ENCODE assay signal across 18 cellular contexts in the genomic region with DNA sequence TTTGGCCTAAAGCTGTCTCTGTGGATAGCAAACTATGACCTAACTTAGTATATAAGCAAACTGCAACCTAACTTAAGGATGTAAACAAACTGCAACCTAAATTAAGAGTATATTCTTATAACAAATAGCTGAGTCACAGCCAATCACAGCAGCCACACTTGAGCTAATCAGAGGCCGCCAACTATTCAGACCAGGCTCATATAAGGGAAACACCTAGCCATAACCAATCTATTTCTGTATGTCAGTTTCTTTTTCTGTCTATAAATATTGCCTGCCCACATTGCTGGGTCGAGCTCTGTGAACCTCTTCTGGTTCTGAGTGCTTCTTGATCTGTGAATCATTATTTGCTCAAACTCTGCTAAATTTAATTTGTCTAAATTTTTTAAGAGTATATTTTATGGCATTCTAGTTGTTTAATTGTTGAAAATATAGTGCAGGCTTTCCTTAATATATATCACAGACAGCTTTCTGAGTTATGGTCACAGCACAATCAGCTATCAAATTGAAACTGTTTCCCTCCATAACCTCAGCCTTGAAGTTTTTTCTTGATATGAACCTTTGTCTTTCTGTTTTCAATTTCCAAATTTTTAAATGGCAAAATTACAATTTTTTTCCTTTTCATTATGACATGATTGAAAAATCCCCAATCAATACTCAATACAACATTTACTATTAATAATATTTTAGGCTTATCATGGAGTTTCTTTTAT.
DNase-seq lines count a peak whose midpoint lies in the region; ATAC-seq, FAIRE-seq and TF ChIP-seq lines count a peak whose summit lies in the region.
"Had no signal": no experiment of that assay in that cellular context is flagged by ENCODE, and none has a peak within 500 bp of the region (broad histone marks: within the 10 kb centered on the region; RNA-seq: fewer than 3 reads in every experiment).

No MANE protein-coding gene starts in this region.

- no peak for TF ChIP-seq RAD21 in A549 (conservative IDR thresholded peaks at IDR 0.05 in 1 of 2, IDR thresholded peaks at IDR 0.05 in 1 of 2)

- H3K4me3 ChIP-seq in A549 (no peak overlapping the region), heart left ventricle (no peak overlapping the region)
- H3K4me3 ChIP-seq: breast epithelium, upper lobe of right lung had no signal

- TF ChIP-seq CTCF in A549 (IDR thresholded peaks at IDR 0.05) = no peak
- no peak for TF ChIP-seq CTCF in heart left ventricle (IDR thresholded peaks at IDR 0.05)

- H3K4me1 ChIP-seq in A549 = no peaks in the 10 kb centered on the region
- no peaks in the 10 kb centered on the region for H3K4me1 ChIP-seq in heart left ventricle
- H3K4me1 ChIP-seq: breast epithelium, upper lobe of right lung had no signal

- no peak overlapping the region for H3K27ac ChIP-seq in A549
- H3K27ac ChIP-seq in heart left ventricle = no peak overlapping the region
- H3K27ac ChIP-seq: breast epithelium, upper lobe of right lung had no signal

- no peaks in the 10 kb centered on the region for H3K27me3 ChIP-seq in heart left ventricle
- H3K27me3 ChIP-seq: breast epithelium, upper lobe of right lung had no signal

- TF ChIP-seq POLR2A in A549 (IDR thresholded peaks at IDR 0.05; ENCODE audit: low read length) = no peak
- no peak for TF ChIP-seq POLR2A in heart left ventricle (IDR thresholded peaks at IDR 0.05)

- no peaks in the 10 kb centered on the region for H3K9me3 ChIP-seq in A549
- no peaks in the 10 kb centered on the region for H3K9me3 ChIP-seq in heart left ventricle
- H3K9me3 ChIP-seq: breast epithelium, upper lobe of right lung had no signal

- DNase-seq in A549 (ENCODE audit: low read depth in 1 of 2, low spot score in 1 of 2) (no peak), OCI-M1 (lab: John Stamatoyannopoulos, UW) (peak; percentile 25), heart left ventricle (no peak), SK-N-DZ (ENCODE audit: low spot score) (no peak), NCI-H146 treated with DMSO at 0.1 percent for 48 hours (lab: John Stamatoyannopoulos, UW; ENCODE audit: unreplicated experiment) (no peak), islet precursor cell (no peak)
- DNase-seq: activated CD8-positive, alpha-beta memory T cell treated with anti-CD3 and anti-CD28 coated beads, Interleukin-2, amount 50 U/mL, for 48 hours; CD8-positive, alpha-beta memory T cell; effector CD4-positive, alpha-beta T cell; NCI-H1694 treated with DMSO at 0.1 percent for 48 hours; NCI-H510A; stimulated activated CD4-positive, alpha-beta T cell treated with anti-CD3 and anti-CD28 coated beads, Interleukin-4, amount 100 ng/mL, for 1 hour; upper lobe of right lung had no signal

- H3K36me3 ChIP-seq in heart left ventricle = no peaks in the 10 kb centered on the region
- H3K36me3 ChIP-seq: breast epithelium, upper lobe of right lung had no signal

- no peak for TF ChIP-seq EP300 in A549 (IDR thresholded peaks at IDR 0.05)

- ATAC-seq in A549 (no peak), GM19328 (IDR thresholded peaks at IDR 0.05; ENCODE audit: unreplicated experiment) (peak; percentile 84), HG02852 (IDR thresholded peaks at IDR 0.05; ENCODE audit: unreplicated experiment) (peak; percentile 87), heart left ventricle (no peak)
- ATAC-seq: Panc1, sciatic nerve, upper lobe of right lung had no signal

- intact Hi-C loops in heart left ventricle (cut with DNase I) = no loop called here

- peak overlapping the region; percentile 12; the same call in 1 of the 3 replicates for H3K4me2 ChIP-seq in A549

- 17% methylated on average over 2 of the region's 2 CpGs for WGBS in A549 (ENCODE audit: missing lambda C conversion rate)
- 60 to 70% (median 64%) methylated on average over 2 of the region's 2 CpGs for WGBS in heart left ventricle, 4 donors

- CTCF ChIA-PET in A549 (lab: Yijun Ruan, JAX) = interaction anchor here (0.6 kb wide), 1 partner anchor 34 kb away, joined by 3 read pairs; no protein-coding TSS in a partner anchor

- FAIRE-seq in A549 (lab: Jason Lieb, UNC) = no peak

- POLR2A ChIA-PET in A549 (lab: Yijun Ruan, JAX) = no interaction called here

TF ChIP-seq in A549, 52 proteins besides CTCF, POLR2A, EP300 and RAD21:
- TF ChIP-seq MYC (IDR thresholded peaks at IDR 0.05; ENCODE audit: borderline replicate concordance, low read length) (no peak), RARB (CRISPR knock-in tag; IDR thresholded peaks at IDR 0.05) (no peak), CBX8 (IDR thresholded peaks at IDR 0.05) (no peak), HOXA7 (CRISPR knock-in tag; IDR thresholded peaks at IDR 0.05) (no peak), NPAS2 (CRISPR knock-in tag; IDR thresholded peaks at IDR 0.05; ENCODE audit: borderline replicate concordance) (no peak), FOSL2 (IDR thresholded peaks at IDR 0.05) (no peak), FOSL2 (CRISPR knock-in tag; IDR thresholded peaks at IDR 0.05) (no peak), RFX5 (IDR thresholded peaks at IDR 0.05) (no peak), NFE2L2 (conservative IDR thresholded peaks at IDR 0.05; ENCODE audit: low read length) (no peak), HEYL (CRISPR knock-in tag; IDR thresholded peaks at IDR 0.05) (no peak), MAZ (IDR thresholded peaks at IDR 0.05; ENCODE audit: borderline replicate concordance, low read depth, low read length) (no peak)
- TF ChIP-seq, protein P1, sequence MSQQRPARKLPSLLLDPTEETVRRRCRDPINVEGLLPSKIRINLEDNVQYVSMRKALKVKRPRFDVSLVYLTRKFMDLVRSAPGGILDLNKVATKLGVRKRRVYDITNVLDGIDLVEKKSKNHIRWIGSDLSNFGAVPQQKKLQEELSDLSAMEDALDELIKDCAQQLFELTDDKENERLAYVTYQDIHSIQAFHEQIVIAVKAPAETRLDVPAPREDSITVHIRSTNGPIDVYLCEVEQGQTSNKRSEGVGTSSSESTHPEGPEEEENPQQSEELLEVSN (IDR thresholded peaks at IDR 0.05; ENCODE audit: borderline replicate concordance, low read depth) = no peak
- TF ChIP-seq, protein P2, sequence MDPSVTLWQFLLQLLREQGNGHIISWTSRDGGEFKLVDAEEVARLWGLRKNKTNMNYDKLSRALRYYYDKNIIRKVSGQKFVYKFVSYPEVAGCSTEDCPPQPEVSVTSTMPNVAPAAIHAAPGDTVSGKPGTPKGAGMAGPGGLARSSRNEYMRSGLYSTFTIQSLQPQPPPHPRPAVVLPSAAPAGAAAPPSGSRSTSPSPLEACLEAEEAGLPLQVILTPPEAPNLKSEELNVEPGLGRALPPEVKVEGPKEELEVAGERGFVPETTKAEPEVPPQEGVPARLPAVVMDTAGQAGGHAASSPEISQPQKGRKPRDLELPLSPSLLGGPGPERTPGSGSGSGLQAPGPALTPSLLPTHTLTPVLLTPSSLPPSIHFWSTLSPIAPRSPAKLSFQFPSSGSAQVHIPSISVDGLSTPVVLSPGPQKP (IDR thresholded peaks at IDR 0.05; ENCODE audit: low read depth, low read length) = no peak

Comparison
In these comparisons a context has a peak if more than half of its experiments do, and no peak if none do; other contexts are left out.
1. ATAC-seq: peak in GM19328 (single experiment) and HG02852 (single experiment); none in A549 (0 of 2) and heart left ventricle (0 of 4).